In genomic region chr6:11535801-11536230, GRCh38 we compare ENCODE assay signal across 1 cellular context.
TF ChIP-seq lines count a peak whose summit lies in the region.

No MANE protein-coding gene starts in this region.

TF ChIP-seq in A549, 52 proteins besides CTCF, POLR2A, EP300 and RAD21 (continued from another document):
- no peak for TF ChIP-seq E2F6 (IDR thresholded peaks at IDR 0.05; ENCODE audit: borderline replicate concordance, low read depth)
- TF ChIP-seq CEBPB (IDR thresholded peaks at IDR 0.05) = no peak
- TF ChIP-seq NR3C1 (IDR thresholded peaks at IDR 0.05) = no peak
- no peak for TF ChIP-seq EHF (CRISPR knock-in tag; IDR thresholded peaks at IDR 0.05)
- no peak for TF ChIP-seq POLR2AphosphoS2 (conservative IDR thresholded peaks at IDR 0.05; ENCODE audit: low read length)
- no peak for TF ChIP-seq ZC3H11A (IDR thresholded peaks at IDR 0.05)
- TF ChIP-seq NFE2L2 (conservative IDR thresholded peaks at IDR 0.05; ENCODE audit: low read length) = no peak
- TF ChIP-seq CHD2 (IDR thresholded peaks at IDR 0.05; ENCODE audit: low read length, partially characterized antibody) = no peak
- TF ChIP-seq ATOH8 (CRISPR knock-in tag; IDR thresholded peaks at IDR 0.05; ENCODE audit: low read depth) = no peak
- TF ChIP-seq CBX8 (IDR thresholded peaks at IDR 0.05) = no peak
- no peak for TF ChIP-seq JUN (IDR thresholded peaks at IDR 0.05)
- TF ChIP-seq KDM1A (IDR thresholded peaks at IDR 0.05; ENCODE audit: low read depth) = no peak
- no peak for TF ChIP-seq RCOR1 (IDR thresholded peaks at IDR 0.05; ENCODE audit: low read depth, low read length)
- no peak for TF ChIP-seq CHD4 (IDR thresholded peaks at IDR 0.05; ENCODE audit: borderline replicate concordance)
- TF ChIP-seq FOSL2 (IDR thresholded peaks at IDR 0.05) = 0 out of 2 replicates have a peak, but pooled peaks have one; percentile 19
- TF ChIP-seq FOSL2 (CRISPR knock-in tag; IDR thresholded peaks at IDR 0.05) = peak; percentile 68
- TF ChIP-seq EHMT2 (IDR thresholded peaks at IDR 0.05; ENCODE audit: low read depth) = peak; percentile 55; the same call in 1 of the 2 replicates
- TF ChIP-seq ZSCAN20 (CRISPR knock-in tag; IDR thresholded peaks at IDR 0.05) = no peak
- TF ChIP-seq HES2 (IDR thresholded peaks at IDR 0.05) = no peak
TF ChIP-seq in A549: peak in this region for 3.
